In the genomic region with DNA sequence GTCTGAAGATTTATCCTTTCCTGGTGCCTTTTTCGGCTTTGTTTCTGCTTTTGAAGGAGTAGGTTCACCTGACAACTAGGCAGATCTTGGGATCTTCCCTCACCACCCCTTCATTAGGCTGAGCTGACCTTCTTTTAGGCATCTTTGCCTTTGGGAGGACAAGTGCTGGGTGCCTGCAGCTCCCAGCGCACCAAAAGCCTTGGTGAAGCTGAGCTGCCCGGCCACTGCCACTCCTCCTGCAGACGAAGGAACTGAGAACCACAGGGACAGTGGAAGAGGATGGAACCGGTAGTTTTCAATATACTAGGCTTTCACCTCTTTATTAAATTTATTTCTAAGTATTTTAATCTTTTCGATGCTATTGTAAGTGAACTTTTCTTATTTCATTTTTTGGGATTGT, we compare ENCODE assay signal across 9 cellular contexts. TPM values are rescaled to one million over a fixed set of nuclear protein-coding genes. Genes with fewer than 3 reads are reported as not detected.
"Had no signal": no experiment of that assay in that cellular context is flagged by ENCODE, and none has a peak within 500 bp of the region (broad histone marks: within the 10 kb centered on the region; RNA-seq: fewer than 3 reads in every experiment).

No MANE protein-coding gene starts in this region.

- H3K27ac Mint-ChIP-seq: HFFc6 had no signal

- H3K4me1 ChIP-seq: HAP-1 had no signal

- H3K4me3 Mint-ChIP-seq: HFFc6 had no signal

- H3K4me3 ChIP-seq: GM23248, HAP-1, K562 had no signal

- ATAC-seq: HCT116, K562 had no signal

- DNase-seq: GM23248, H7, HFFc6, IMR-90 had no signal

- H3K9me3 ChIP-seq: HAP-1 had no signal

- H3K36me3 ChIP-seq: HAP-1 had no signal

- H3K27ac ChIP-seq: GM23248 had no signal

- H2AFZ ChIP-seq: GM23248 had no signal

RNA-seq across cellular contexts. Expression of gene MARCOL, which starts 16.8 kb away (rescaled TPM):
- total RNA-seq: GM23248, H4, H7, HFFc6, HT-29, IMR-90, K562 had no signal
- polyA plus RNA-seq: GM23248, IMR-90, K562 had no signal

RNA-seq across cellular contexts. Expression of gene SPINK6, which starts 18.7 kb away (rescaled TPM):
- total RNA-seq: GM23248, H4, H7, HFFc6, HT-29, IMR-90, K562 had no signal
- polyA plus RNA-seq: GM23248, IMR-90, K562 had no signal

RNA-seq across cellular contexts. Expression of gene SPINK13, which starts 47.1 kb away (rescaled TPM):
- total RNA-seq: GM23248, H4, H7, HFFc6, HT-29, IMR-90, K562 had no signal
- polyA plus RNA-seq: GM23248, IMR-90 had no signal

RNA-seq across cellular contexts. Expression of gene SPINK14, which starts 53.2 kb away (rescaled TPM):
- total RNA-seq: GM23248, H4, H7, HFFc6, HT-29, IMR-90, K562 had no signal
- polyA plus RNA-seq: GM23248, IMR-90, K562 had no signal
